23 cellular contexts compared by ENCODE assay signal in the genomic region with DNA sequence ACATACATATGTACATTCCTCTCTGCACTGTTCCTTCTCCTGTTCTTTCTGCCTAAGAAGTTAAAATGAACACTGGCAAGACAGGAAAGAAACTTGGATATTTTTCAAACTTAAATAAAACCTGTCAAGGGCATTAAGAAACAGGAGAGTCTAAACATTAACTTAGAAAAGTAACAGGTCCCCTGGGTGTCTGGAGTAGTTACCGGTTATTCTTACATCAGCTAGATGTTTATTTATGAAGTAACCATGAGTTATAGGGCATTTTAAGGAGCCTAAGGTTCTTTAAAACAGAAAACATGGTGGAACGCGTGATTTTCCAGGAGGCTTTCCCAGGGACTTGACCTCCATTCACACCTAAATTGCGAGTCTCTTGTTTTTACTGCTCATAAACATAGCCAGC.
"Had no signal": no experiment of that assay in that cellular context is flagged by ENCODE, and none has a peak within 500 bp of the region (broad histone marks: within the 10 kb centered on the region; RNA-seq: fewer than 3 reads in every experiment).

No MANE protein-coding gene starts in this region.

- DNase-seq: effector CD4-positive, alpha-beta T cell; endodermal cell; erythroblast; foreskin melanocyte; heart left ventricle; hippocampal formation; left ventricle myocardium inferior; mesenchymal stem cell; midbrain; retina; right lobe of liver; stimulated activated CD4-positive, alpha-beta T cell treated with anti-CD3 and anti-CD28 coated beads, Interleukin-4, amount 100 ng/mL, for 1 hour; stimulated activated CD8-positive, alpha-beta memory T cell treated with anti-CD3 and anti-CD28 coated beads, Interleukin-4, amount 100 ng/mL, for 48 hours; stimulated activated naive CD8-positive, alpha-beta T cell treated with anti-CD3 and anti-CD28 coated beads, Interleukin-15, Interleukin-2, amounts not matched to agents 100 U/mL and 50 U/mL, for 24 hours; thyroid gland had no signal

- H3K27me3 ChIP-seq: right lobe of liver, suprapubic skin, thyroid gland had no signal

- H3K9me3 ChIP-seq: heart left ventricle, left ventricle myocardium inferior, prostate gland, right lobe of liver, suprapubic skin, thyroid gland had no signal

- H3K9ac ChIP-seq: parathyroid adenoma had no signal

- H3K4me1 ChIP-seq: heart left ventricle, left ventricle myocardium inferior, parathyroid adenoma, prostate gland, right lobe of liver, suprapubic skin, thyroid gland had no signal

- H3K36me3 ChIP-seq: heart left ventricle, left ventricle myocardium inferior, prostate gland, right lobe of liver, suprapubic skin had no signal

- H3K9me3 Mint-ChIP-seq: endodermal cell; natural killer cell treated with Interleukin-12 subunit alpha and Interleukin-12 subunit beta and Interleukin-15 and Interleukin-18, amount 100 ng/mL, for 72 hours; stimulated activated effector memory CD8-positive, alpha-beta T cell treated with anti-CD3 and anti-CD28 coated beads, Interleukin-12 subunit alpha, Interleukin-12 subunit beta, amount 100 ng/mL, for 72 hours; type B pancreatic cell had no signal

- H3K4me3 Mint-ChIP-seq: endodermal cell; natural killer cell treated with Interleukin-12 subunit alpha and Interleukin-12 subunit beta and Interleukin-15 and Interleukin-18, amount 100 ng/mL, for 72 hours; stimulated activated effector memory CD8-positive, alpha-beta T cell treated with anti-CD3 and anti-CD28 coated beads, Interleukin-12 subunit alpha, Interleukin-12 subunit beta, amount 100 ng/mL, for 72 hours; type B pancreatic cell had no signal

- H3K4me1 Mint-ChIP-seq: endodermal cell had no signal

- H3K27me3 Mint-ChIP-seq: natural killer cell treated with Interleukin-12 subunit alpha and Interleukin-12 subunit beta and Interleukin-15 and Interleukin-18, amount 100 ng/mL, for 72 hours had no signal

- ATAC-seq: heart left ventricle; natural killer cell treated with Interleukin-12 subunit alpha and Interleukin-12 subunit beta and Interleukin-15 and Interleukin-18, amount 100 ng/mL, for 72 hours; right lobe of liver; stimulated activated effector memory CD8-positive, alpha-beta T cell treated with anti-CD3 and anti-CD28 coated beads, Interleukin-12 subunit alpha, Interleukin-12 subunit beta, amount 100 ng/mL, for 72 hours; stimulated activated naive CD8-positive, alpha-beta T cell treated with anti-CD3 and anti-CD28 coated beads, Interleukin-15, Interleukin-2, amounts not matched to agents 100 U/mL and 50 U/mL, for 24 hours had no signal

- H3K36me3 Mint-ChIP-seq: type B pancreatic cell had no signal

- H3K27ac ChIP-seq: coronary artery, heart left ventricle, left ventricle myocardium inferior, parathyroid adenoma, prostate gland, right lobe of liver, suprapubic skin, thyroid gland had no signal

- H3K27ac Mint-ChIP-seq: endodermal cell, type B pancreatic cell had no signal

- H3K4me3 ChIP-seq: coronary artery, heart left ventricle, left ventricle myocardium inferior, lung, prostate gland, right lobe of liver, suprapubic skin, thyroid gland had no signal
